Comparison of ENCODE assay signal across 1 cellular context in the genomic region with DNA sequence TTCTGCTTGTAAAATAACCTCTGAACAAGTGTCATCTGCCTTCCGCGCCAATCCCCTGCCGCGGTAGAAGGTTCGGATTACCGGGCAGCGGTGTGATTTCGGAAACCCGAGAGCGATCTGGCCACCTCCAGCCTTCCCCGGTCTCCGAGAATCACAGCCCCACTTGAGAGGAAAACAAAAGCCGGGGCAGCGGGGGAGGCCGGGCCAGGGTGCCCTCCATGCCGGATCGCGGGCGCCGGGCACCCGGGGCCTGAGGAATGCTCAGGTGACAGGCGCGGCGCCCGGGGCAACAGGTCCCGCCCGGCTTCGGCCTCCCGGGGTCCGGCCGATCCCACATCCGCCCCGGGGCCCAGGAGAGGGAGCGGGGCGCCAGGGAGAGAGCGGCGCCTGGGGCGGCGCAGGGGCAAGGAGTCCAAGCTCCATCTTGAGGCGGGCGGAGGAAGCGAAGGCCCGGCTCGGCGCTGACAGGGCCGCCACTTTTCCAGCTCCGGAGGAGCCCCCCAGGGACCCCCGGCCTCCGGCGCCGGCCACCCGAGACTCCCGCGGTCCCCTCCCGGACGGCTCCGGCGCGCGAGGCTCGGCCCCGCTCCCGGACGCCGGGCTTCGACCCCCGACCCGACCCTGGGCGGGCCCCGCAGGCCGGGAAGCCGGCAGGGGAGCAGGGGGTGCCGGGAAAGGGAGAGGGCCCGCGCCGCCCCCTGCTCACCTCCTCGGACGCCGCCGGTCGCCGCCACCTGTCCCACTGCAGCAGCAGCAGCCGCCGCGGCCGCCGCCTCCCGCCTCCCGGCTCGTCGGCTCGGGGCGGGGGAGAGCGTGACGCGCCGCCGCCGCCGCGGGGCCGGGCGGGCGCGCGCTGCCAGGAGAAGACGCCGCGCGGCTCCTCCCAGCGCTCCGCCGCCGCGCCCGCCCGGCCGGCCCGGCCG.
TF ChIP-seq lines count a peak whose summit lies in the region.

A gene (minus strand): TSS at position 855 of the 923 bp plus-strand sequence. CDS start 42,217 bp downstream, outside the sequence.

TF ChIP-seq in K562, 482 proteins besides CTCF, POLR2A, EP300 and RAD21 (continued from another document and continues in another):
- TF ChIP-seq, protein P1, sequence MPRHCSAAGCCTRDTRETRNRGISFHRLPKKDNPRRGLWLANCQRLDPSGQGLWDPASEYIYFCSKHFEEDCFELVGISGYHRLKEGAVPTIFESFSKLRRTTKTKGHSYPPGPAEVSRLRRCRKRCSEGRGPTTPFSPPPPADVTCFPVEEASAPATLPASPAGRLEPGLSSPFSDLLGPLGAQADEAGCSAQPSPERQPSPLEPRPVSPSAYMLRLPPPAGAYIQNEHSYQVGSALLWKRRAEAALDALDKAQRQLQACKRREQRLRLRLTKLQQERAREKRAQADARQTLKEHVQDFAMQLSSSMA (CRISPR knock-in tag; IDR thresholded peaks at IDR 0.05) = no peak
- TF ChIP-seq, protein P2, sequence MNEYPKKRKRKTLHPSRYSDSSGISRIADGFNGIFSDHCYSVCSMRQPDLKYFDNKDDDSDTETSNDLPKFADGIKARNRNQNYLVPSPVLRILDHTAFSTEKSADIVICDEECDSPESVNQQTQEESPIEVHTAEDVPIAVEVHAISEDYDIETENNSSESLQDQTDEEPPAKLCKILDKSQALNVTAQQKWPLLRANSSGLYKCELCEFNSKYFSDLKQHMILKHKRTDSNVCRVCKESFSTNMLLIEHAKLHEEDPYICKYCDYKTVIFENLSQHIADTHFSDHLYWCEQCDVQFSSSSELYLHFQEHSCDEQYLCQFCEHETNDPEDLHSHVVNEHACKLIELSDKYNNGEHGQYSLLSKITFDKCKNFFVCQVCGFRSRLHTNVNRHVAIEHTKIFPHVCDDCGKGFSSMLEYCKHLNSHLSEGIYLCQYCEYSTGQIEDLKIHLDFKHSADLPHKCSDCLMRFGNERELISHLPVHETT (CRISPR knock-in tag; conservative IDR thresholded peaks at IDR 0.05 in 1 of 2, IDR thresholded peaks at IDR 0.05 in 1 of 2) = peak in 1 of 2 experiments; percentile 82; a peak in 2 of 4 replicates
- no peak for TF ChIP-seq ELF1 (tag; IDR thresholded peaks at IDR 0.05)
- TF ChIP-seq ZNF197 (CRISPR knock-in tag; IDR thresholded peaks at IDR 0.05; ENCODE audit: low read depth) = no peak
- TF ChIP-seq, protein P3, sequence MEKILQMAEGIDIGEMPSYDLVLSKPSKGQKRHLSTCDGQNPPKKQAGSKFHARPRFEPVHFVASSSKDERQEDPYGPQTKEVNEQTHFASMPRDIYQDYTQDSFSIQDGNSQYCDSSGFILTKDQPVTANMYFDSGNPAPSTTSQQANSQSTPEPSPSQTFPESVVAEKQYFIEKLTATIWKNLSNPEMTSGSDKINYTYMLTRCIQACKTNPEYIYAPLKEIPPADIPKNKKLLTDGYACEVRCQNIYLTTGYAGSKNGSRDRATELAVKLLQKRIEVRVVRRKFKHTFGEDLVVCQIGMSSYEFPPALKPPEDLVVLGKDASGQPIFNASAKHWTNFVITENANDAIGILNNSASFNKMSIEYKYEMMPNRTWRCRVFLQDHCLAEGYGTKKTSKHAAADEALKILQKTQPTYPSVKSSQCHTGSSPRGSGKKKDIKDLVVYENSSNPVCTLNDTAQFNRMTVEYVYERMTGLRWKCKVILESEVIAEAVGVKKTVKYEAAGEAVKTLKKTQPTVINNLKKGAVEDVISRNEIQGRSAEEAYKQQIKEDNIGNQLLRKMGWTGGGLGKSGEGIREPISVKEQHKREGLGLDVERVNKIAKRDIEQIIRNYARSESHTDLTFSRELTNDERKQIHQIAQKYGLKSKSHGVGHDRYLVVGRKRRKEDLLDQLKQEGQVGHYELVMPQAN (IDR thresholded peaks at IDR 0.05; ENCODE audit: borderline replicate concordance) = no peak
- TF ChIP-seq ZNF830 (CRISPR knock-in tag; IDR thresholded peaks at IDR 0.05) = no peak
- no peak for TF ChIP-seq TRIM24 (IDR thresholded peaks at IDR 0.05)
- TF ChIP-seq NFRKB (IDR thresholded peaks at IDR 0.05; ENCODE audit: low read depth) = peak; percentile 64; the same call in 1 of the 2 replicates
- 0 out of 2 replicates have a peak, but pooled peaks have one; percentile 15 for TF ChIP-seq ZNF584 (CRISPR knock-in tag; IDR thresholded peaks at IDR 0.05; ENCODE audit: low read depth)
- TF ChIP-seq, protein P4, sequence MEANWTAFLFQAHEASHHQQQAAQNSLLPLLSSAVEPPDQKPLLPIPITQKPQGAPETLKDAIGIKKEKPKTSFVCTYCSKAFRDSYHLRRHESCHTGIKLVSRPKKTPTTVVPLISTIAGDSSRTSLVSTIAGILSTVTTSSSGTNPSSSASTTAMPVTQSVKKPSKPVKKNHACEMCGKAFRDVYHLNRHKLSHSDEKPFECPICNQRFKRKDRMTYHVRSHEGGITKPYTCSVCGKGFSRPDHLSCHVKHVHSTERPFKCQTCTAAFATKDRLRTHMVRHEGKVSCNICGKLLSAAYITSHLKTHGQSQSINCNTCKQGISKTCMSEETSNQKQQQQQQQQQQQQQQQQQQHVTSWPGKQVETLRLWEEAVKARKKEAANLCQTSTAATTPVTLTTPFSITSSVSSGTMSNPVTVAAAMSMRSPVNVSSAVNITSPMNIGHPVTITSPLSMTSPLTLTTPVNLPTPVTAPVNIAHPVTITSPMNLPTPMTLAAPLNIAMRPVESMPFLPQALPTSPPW (CRISPR knock-in tag; IDR thresholded peaks at IDR 0.05) = peak; percentile 61
- no peak for TF ChIP-seq STAT5A (IDR thresholded peaks at IDR 0.05; ENCODE audit: borderline replicate concordance, low read length)
- TF ChIP-seq, protein P5, sequence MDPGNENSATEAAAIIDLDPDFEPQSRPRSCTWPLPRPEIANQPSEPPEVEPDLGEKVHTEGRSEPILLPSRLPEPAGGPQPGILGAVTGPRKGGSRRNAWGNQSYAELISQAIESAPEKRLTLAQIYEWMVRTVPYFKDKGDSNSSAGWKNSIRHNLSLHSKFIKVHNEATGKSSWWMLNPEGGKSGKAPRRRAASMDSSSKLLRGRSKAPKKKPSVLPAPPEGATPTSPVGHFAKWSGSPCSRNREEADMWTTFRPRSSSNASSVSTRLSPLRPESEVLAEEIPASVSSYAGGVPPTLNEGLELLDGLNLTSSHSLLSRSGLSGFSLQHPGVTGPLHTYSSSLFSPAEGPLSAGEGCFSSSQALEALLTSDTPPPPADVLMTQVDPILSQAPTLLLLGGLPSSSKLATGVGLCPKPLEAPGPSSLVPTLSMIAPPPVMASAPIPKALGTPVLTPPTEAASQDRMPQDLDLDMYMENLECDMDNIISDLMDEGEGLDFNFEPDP (CRISPR knock-in tag; IDR thresholded peaks at IDR 0.05) = no peak
- TF ChIP-seq ETV5 (CRISPR knock-in tag; IDR thresholded peaks at IDR 0.05; ENCODE audit: low read depth) = peak; percentile 49; the same call in 1 of the 2 replicates
- TF ChIP-seq ZNF695 (CRISPR knock-in tag; IDR thresholded peaks at IDR 0.05) = no peak
- TF ChIP-seq, protein P6, sequence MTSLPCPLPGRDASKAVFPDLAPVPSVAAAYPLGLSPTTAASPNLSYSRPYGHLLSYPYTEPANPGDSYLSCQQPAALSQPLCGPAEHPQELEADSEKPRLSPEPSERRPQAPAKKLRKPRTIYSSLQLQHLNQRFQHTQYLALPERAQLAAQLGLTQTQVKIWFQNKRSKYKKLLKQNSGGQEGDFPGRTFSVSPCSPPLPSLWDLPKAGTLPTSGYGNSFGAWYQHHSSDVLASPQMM (CRISPR knock-in tag; IDR thresholded peaks at IDR 0.05) = no peak
- TF ChIP-seq, protein P7, sequence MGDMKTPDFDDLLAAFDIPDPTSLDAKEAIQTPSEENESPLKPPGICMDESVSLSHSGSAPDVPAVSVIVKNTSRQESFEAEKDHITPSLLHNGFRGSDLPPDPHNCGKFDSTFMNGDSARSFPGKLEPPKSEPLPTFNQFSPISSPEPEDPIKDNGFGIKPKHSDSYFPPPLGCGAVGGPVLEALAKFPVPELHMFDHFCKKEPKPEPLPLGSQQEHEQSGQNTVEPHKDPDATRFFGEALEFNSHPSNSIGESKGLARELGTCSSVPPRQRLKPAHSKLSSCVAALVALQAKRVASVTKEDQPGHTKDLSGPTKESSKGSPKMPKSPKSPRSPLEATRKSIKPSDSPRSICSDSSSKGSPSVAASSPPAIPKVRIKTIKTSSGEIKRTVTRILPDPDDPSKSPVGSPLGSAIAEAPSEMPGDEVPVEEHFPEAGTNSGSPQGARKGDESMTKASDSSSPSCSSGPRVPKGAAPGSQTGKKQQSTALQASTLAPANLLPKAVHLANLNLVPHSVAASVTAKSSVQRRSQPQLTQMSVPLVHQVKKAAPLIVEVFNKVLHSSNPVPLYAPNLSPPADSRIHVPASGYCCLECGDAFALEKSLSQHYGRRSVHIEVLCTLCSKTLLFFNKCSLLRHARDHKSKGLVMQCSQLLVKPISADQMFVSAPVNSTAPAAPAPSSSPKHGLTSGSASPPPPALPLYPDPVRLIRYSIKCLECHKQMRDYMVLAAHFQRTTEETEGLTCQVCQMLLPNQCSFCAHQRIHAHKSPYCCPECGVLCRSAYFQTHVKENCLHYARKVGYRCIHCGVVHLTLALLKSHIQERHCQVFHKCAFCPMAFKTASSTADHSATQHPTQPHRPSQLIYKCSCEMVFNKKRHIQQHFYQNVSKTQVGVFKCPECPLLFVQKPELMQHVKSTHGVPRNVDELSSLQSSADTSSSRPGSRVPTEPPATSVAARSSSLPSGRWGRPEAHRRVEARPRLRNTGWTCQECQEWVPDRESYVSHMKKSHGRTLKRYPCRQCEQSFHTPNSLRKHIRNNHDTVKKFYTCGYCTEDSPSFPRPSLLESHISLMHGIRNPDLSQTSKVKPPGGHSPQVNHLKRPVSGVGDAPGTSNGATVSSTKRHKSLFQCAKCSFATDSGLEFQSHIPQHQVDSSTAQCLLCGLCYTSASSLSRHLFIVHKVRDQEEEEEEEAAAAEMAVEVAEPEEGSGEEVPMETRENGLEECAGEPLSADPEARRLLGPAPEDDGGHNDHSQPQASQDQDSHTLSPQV (IDR thresholded peaks at IDR 0.05) = peak; percentile 74; the same call in 1 of the 2 replicates
- TF ChIP-seq SUPT5H (IDR thresholded peaks at IDR 0.05) = 0 out of 2 replicates have a peak, but pooled peaks have one; percentile 30
- TF ChIP-seq EGR1 (conservative IDR thresholded peaks at IDR 0.05) = 0 out of 2 replicates have a peak, but pooled peaks have one; percentile 24
- 0 out of 2 replicates have a peak, but pooled peaks have one; percentile 4 for TF ChIP-seq CBFA2T3 (IDR thresholded peaks at IDR 0.05)
- TF ChIP-seq EHMT2 (IDR thresholded peaks at IDR 0.05) = no peak
- TF ChIP-seq SETDB1 (IDR thresholded peaks at IDR 0.05; ENCODE audit: low read length) = no peak
- TF ChIP-seq ETV1 (tag; conservative IDR thresholded peaks at IDR 0.05; ENCODE audit: low read depth) = 0 out of 2 replicates have a peak, but pooled peaks have one; percentile 38
- no peak for TF ChIP-seq TSC22D4 (tag; IDR thresholded peaks at IDR 0.05)
- peak; percentile 76 for TF ChIP-seq GABPB1 (CRISPR knock-in tag; IDR thresholded peaks at IDR 0.05)
- TF ChIP-seq, protein P8, sequence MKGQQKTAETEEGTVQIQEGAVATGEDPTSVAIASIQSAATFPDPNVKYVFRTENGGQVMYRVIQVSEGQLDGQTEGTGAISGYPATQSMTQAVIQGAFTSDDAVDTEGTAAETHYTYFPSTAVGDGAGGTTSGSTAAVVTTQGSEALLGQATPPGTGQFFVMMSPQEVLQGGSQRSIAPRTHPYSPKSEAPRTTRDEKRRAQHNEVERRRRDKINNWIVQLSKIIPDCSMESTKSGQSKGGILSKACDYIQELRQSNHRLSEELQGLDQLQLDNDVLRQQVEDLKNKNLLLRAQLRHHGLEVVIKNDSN (CRISPR knock-in tag; IDR thresholded peaks at IDR 0.05) = no peak
- TF ChIP-seq BRCA1 (IDR thresholded peaks at IDR 0.05) = no peak
- no peak for TF ChIP-seq BRCA1 (CRISPR knock-in tag; IDR thresholded peaks at IDR 0.05)
- TF ChIP-seq, protein P9, sequence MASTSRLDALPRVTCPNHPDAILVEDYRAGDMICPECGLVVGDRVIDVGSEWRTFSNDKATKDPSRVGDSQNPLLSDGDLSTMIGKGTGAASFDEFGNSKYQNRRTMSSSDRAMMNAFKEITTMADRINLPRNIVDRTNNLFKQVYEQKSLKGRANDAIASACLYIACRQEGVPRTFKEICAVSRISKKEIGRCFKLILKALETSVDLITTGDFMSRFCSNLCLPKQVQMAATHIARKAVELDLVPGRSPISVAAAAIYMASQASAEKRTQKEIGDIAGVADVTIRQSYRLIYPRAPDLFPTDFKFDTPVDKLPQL (IDR thresholded peaks at IDR 0.05; ENCODE audit: extremely low read depth, insufficient read length) = no peak
- peak; percentile 33 for TF ChIP-seq ATF7 (IDR thresholded peaks at IDR 0.05)
- peak; percentile 55; the same call in 1 of the 2 replicates for TF ChIP-seq ZBTB1 (CRISPR knock-in tag; IDR thresholded peaks at IDR 0.05; ENCODE audit: borderline replicate concordance, low read depth)
- TF ChIP-seq KDM1A (IDR thresholded peaks at IDR 0.05) = peak in 1 of 2 experiments; percentile 70; a peak in 2 of 4 replicates
- no peak for TF ChIP-seq ZNF778 (CRISPR knock-in tag; IDR thresholded peaks at IDR 0.05)
- TF ChIP-seq, protein P10, sequence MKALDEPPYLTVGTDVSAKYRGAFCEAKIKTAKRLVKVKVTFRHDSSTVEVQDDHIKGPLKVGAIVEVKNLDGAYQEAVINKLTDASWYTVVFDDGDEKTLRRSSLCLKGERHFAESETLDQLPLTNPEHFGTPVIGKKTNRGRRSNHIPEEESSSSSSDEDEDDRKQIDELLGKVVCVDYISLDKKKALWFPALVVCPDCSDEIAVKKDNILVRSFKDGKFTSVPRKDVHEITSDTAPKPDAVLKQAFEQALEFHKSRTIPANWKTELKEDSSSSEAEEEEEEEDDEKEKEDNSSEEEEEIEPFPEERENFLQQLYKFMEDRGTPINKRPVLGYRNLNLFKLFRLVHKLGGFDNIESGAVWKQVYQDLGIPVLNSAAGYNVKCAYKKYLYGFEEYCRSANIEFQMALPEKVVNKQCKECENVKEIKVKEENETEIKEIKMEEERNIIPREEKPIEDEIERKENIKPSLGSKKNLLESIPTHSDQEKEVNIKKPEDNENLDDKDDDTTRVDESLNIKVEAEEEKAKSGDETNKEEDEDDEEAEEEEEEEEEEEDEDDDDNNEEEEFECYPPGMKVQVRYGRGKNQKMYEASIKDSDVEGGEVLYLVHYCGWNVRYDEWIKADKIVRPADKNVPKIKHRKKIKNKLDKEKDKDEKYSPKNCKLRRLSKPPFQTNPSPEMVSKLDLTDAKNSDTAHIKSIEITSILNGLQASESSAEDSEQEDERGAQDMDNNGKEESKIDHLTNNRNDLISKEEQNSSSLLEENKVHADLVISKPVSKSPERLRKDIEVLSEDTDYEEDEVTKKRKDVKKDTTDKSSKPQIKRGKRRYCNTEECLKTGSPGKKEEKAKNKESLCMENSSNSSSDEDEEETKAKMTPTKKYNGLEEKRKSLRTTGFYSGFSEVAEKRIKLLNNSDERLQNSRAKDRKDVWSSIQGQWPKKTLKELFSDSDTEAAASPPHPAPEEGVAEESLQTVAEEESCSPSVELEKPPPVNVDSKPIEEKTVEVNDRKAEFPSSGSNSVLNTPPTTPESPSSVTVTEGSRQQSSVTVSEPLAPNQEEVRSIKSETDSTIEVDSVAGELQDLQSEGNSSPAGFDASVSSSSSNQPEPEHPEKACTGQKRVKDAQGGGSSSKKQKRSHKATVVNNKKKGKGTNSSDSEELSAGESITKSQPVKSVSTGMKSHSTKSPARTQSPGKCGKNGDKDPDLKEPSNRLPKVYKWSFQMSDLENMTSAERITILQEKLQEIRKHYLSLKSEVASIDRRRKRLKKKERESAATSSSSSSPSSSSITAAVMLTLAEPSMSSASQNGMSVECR (CRISPR knock-in tag; IDR thresholded peaks at IDR 0.05) = peak; percentile 2; the same call in 1 of the 2 replicates
- peak; percentile 23; the same call in 1 of the 2 replicates for TF ChIP-seq L3MBTL2 (IDR thresholded peaks at IDR 0.05)
- TF ChIP-seq NEUROD1 (IDR thresholded peaks at IDR 0.05; ENCODE audit: borderline replicate concordance, low read depth, low read length, partially characterized antibody) = peak; percentile 48
- peak; percentile 87 for TF ChIP-seq POLR2G (IDR thresholded peaks at IDR 0.05; ENCODE audit: low read depth, low read length)
- TF ChIP-seq TEAD2 (tag; IDR thresholded peaks at IDR 0.05) = no peak
